ENCODE assay signal across 39 cellular contexts in genomic region chr2:167719410-167719809, GRCh38.
"Had no signal": no experiment of that assay in that cellular context is flagged by ENCODE, and none has a peak within 500 bp of the region (broad histone marks: within the 10 kb centered on the region; RNA-seq: fewer than 3 reads in every experiment).

No MANE protein-coding gene starts in this region.

- H3K4me1 ChIP-seq: adrenal gland, ascending aorta, body of pancreas, breast epithelium had no signal

- H3K9me3 ChIP-seq: adrenal gland, ascending aorta, body of pancreas, breast epithelium had no signal

- H3K36me3 Mint-ChIP-seq: activated naive CD4-positive, alpha-beta T cell treated with anti-CD3 and anti-CD28 coated beads, Interleukin-2, amount 10 ng/mL, durations not matched to agents 7 days and 5 days; activated naive CD4-positive, alpha-beta T cell treated with anti-CD3 and anti-CD28 coated beads, Interleukin-2, amount 50 U/mL, for 24 hours; activated naive CD4-positive, alpha-beta T cell treated with anti-CD3 and anti-CD28 coated beads, Interleukin-2, amount 50 U/mL, for 72 hours; activated naive CD8-positive, alpha-beta T cell; activated naive CD8-positive, alpha-beta T cell treated with anti-CD3 and anti-CD28 coated beads for 36 hours; activated naive CD8-positive, alpha-beta T cell treated with anti-CD3 and anti-CD28 coated beads, Interleukin-2, amount 10 ng/mL, durations not matched to agents 7 days and 5 days had no signal

- H3K36me3 ChIP-seq: adrenal gland, ascending aorta, brain microvascular endothelial cell, breast epithelium had no signal

- H3K9me3 Mint-ChIP-seq: activated naive CD4-positive, alpha-beta T cell treated with anti-CD3 and anti-CD28 coated beads for 36 hours; activated naive CD4-positive, alpha-beta T cell treated with anti-CD3 and anti-CD28 coated beads, Interleukin-2, amount 10 ng/mL, durations not matched to agents 7 days and 5 days; activated naive CD8-positive, alpha-beta T cell treated with anti-CD3 and anti-CD28 coated beads for 36 hours; activated naive CD8-positive, alpha-beta T cell treated with anti-CD3 and anti-CD28 coated beads, Interleukin-2, amount 10 ng/mL, durations not matched to agents 7 days and 5 days; activated naive CD8-positive, alpha-beta T cell treated with anti-CD3 and anti-CD28 coated beads, Interleukin-2, amount 50 U/mL, for 24 hours; activated T-cell treated with anti-CD3 and anti-CD28 coated beads, Interleukin-2, amount 50 U/mL, for 24 hours; activated T-cell treated with anti-CD3 and anti-CD28 coated beads, Interleukin-2, amount 50 U/mL, for 4 hours; activated T-helper 1 cell treated with anti-CD3 and anti-CD28 coated beads, Interleukin-12 subunit alpha, Interleukin-12 subunit beta, Interleukin-2, Interleukin-4 antibody, amounts not matched to agents 30 ng/mL and 10 ng/mL and 1 ng/mL, durations not matched to agents 14 hours and 24 hours and 36 hours; activated T-helper 17 cell treated with anti-CD3 and anti-CD28 coated beads, Interleukin-2, amount 50 U/mL, for 72 hours; activated T-helper 2 cell treated with anti-CD3 and anti-CD28 coated beads, Interferon-gamma antibody, Interleukin-2, Interleukin-4, amounts not matched to agents 10 μg/mL and 5 μg/mL and 100 μg/mL, durations not matched to agents 14 hours and 24 hours and 36 hours; central memory CD8-positive, alpha-beta T cell had no signal

- H3K4me1 Mint-ChIP-seq: activated naive CD4-positive, alpha-beta T cell treated with anti-CD3 and anti-CD28 coated beads, Interleukin-2, amount 10 ng/mL, durations not matched to agents 7 days and 5 days; activated naive CD4-positive, alpha-beta T cell treated with anti-CD3 and anti-CD28 coated beads, Interleukin-2, amount 50 U/mL, for 24 hours; activated naive CD8-positive, alpha-beta T cell treated with anti-CD3 and anti-CD28 coated beads for 36 hours; activated naive CD8-positive, alpha-beta T cell treated with anti-CD3 and anti-CD28 coated beads, Interleukin-2, amount 10 ng/mL, durations not matched to agents 7 days and 5 days; activated naive CD8-positive, alpha-beta T cell treated with anti-CD3 and anti-CD28 coated beads, Interleukin-2, amount 50 U/mL, for 24 hours; activated T-helper 17 cell treated with anti-CD3 and anti-CD28 coated beads, Interleukin-2, amount 50 U/mL, for 72 hours; central memory CD8-positive, alpha-beta T cell had no signal

- H3K4me3 ChIP-seq: adrenal gland, ascending aorta, body of pancreas, breast epithelium, cardiac muscle cell had no signal

- H3K27me3 ChIP-seq: adrenal gland, ascending aorta, body of pancreas, brain microvascular endothelial cell, breast epithelium, cardiac muscle cell had no signal

- DNase-seq: activated effector memory CD4-positive, alpha-beta T cell treated with anti-CD3 and anti-CD28 coated beads, Interleukin-2, amount 50 U/mL, for 16 hours; activated effector memory CD4-positive, alpha-beta T cell treated with Interleukin-2 at 50 U/mL for 16 hours; activated gamma-delta T cell; activated gamma-delta T cell treated with Interleukin-2 at 50 U/mL for 16 hours; activated naive CD4-positive, alpha-beta T cell; activated naive CD4-positive, alpha-beta T cell treated with anti-CD3 and anti-CD28 coated beads for 36 hours; activated naive CD4-positive, alpha-beta T cell treated with anti-CD3 and anti-CD28 coated beads, Interleukin-2, amount 10 ng/mL, durations not matched to agents 7 days and 5 days; activated naive CD4-positive, alpha-beta T cell treated with anti-CD3 and anti-CD28 coated beads, Interleukin-2, amount 50 U/mL, for 16 hours; activated naive CD4-positive, alpha-beta T cell treated with Interleukin-2 at 50 U/mL for 16 hours; activated naive CD8-positive, alpha-beta T cell treated with anti-CD3 and anti-CD28 coated beads for 36 hours; activated naive CD8-positive, alpha-beta T cell treated with anti-CD3 and anti-CD28 coated beads, Interleukin-2, amount 10 ng/mL, durations not matched to agents 7 days and 5 days; activated naive CD8-positive, alpha-beta T cell treated with anti-CD3 and anti-CD28 coated beads, Interleukin-2, amount 50 U/mL, for 24 hours; activated T-cell treated with anti-CD3 and anti-CD28 coated beads for 4 hours; activated T-cell treated with anti-CD3 and anti-CD28 coated beads, Interleukin-2, amount 50 U/mL, for 1 hour; activated T-cell treated with anti-CD3 and anti-CD28 coated beads, Interleukin-2, amount 50 U/mL, for 24 hours; activated T-cell treated with anti-CD3 and anti-CD28 coated beads, Interleukin-2, amount 50 U/mL, for 4 hours; activated T-cell treated with anti-CD3 and anti-CD28 coated beads, Interleukin-2, amount 50 U/mL, for 48 hours; activated T-cell treated with anti-CD3 and anti-CD28 coated beads, Interleukin-2, amount 50 U/mL, for 72 hours; adrenal gland; amniotic stem cell; amygdala; anterior cingulate cortex; aorta; body of pancreas; brain microvascular endothelial cell; caudate nucleus; central memory CD4-positive, alpha-beta T cell; cerebellar nuclear complex had no signal

- H3K27ac ChIP-seq: adrenal gland, ascending aorta, body of pancreas, brain microvascular endothelial cell, breast epithelium, cardiac muscle cell had no signal

- H3K27ac Mint-ChIP-seq: activated naive CD4-positive, alpha-beta T cell treated with anti-CD3 and anti-CD28 coated beads for 36 hours; activated naive CD4-positive, alpha-beta T cell treated with anti-CD3 and anti-CD28 coated beads, Interleukin-2, amount 10 ng/mL, durations not matched to agents 7 days and 5 days; activated naive CD4-positive, alpha-beta T cell treated with anti-CD3 and anti-CD28 coated beads, Interleukin-2, amount 50 U/mL, for 24 hours; activated naive CD4-positive, alpha-beta T cell treated with anti-CD3 and anti-CD28 coated beads, Interleukin-2, amount 50 U/mL, for 72 hours; activated naive CD8-positive, alpha-beta T cell; activated naive CD8-positive, alpha-beta T cell treated with anti-CD3 and anti-CD28 coated beads for 36 hours; activated naive CD8-positive, alpha-beta T cell treated with anti-CD3 and anti-CD28 coated beads, Interleukin-2, amount 10 ng/mL, durations not matched to agents 7 days and 5 days; activated naive CD8-positive, alpha-beta T cell treated with anti-CD3 and anti-CD28 coated beads, Interleukin-2, amount 50 U/mL, for 24 hours; activated T-cell treated with anti-CD3 and anti-CD28 coated beads, Interleukin-2, amount 50 U/mL, for 24 hours; activated T-cell treated with anti-CD3 and anti-CD28 coated beads, Interleukin-2, amount 50 U/mL, for 72 hours; activated T-helper 1 cell treated with anti-CD3 and anti-CD28 coated beads, Interleukin-12 subunit alpha, Interleukin-12 subunit beta, Interleukin-2, Interleukin-4 antibody, amounts not matched to agents 30 ng/mL and 10 ng/mL and 1 ng/mL, durations not matched to agents 14 hours and 24 hours and 36 hours; activated T-helper 17 cell treated with anti-CD3 and anti-CD28 coated beads, Interleukin-2, amount 50 U/mL, for 72 hours; activated T-helper 2 cell treated with anti-CD3 and anti-CD28 coated beads, Interferon-gamma antibody, Interleukin-2, Interleukin-4, amounts not matched to agents 10 μg/mL and 5 μg/mL and 100 μg/mL, durations not matched to agents 14 hours and 24 hours and 36 hours; brain had no signal

- ATAC-seq: activated naive CD4-positive, alpha-beta T cell treated with anti-CD3 and anti-CD28 coated beads, Interleukin-2, amount 50 U/mL, for 72 hours; activated naive CD8-positive, alpha-beta T cell treated with anti-CD3 and anti-CD28 coated beads, Interleukin-2, amount 50 U/mL, for 24 hours; activated T-cell treated with anti-CD3 and anti-CD28 coated beads, Interleukin-2, amount 50 U/mL, for 4 hours; activated T-cell treated with anti-CD3 and anti-CD28 coated beads, Interleukin-2, amount 50 U/mL, for 72 hours; activated T-helper 17 cell treated with anti-CD3 and anti-CD28 coated beads, Interleukin-2, amount 50 U/mL, for 72 hours; body of pancreas had no signal

- H3K27me3 Mint-ChIP-seq: activated naive CD4-positive, alpha-beta T cell treated with anti-CD3 and anti-CD28 coated beads, Interleukin-2, amount 10 ng/mL, durations not matched to agents 7 days and 5 days; activated naive CD8-positive, alpha-beta T cell; activated naive CD8-positive, alpha-beta T cell treated with anti-CD3 and anti-CD28 coated beads, Interleukin-2, amount 10 ng/mL, durations not matched to agents 7 days and 5 days; activated naive CD8-positive, alpha-beta T cell treated with anti-CD3 and anti-CD28 coated beads, Interleukin-2, amount 50 U/mL, for 24 hours; activated T-cell treated with anti-CD3 and anti-CD28 coated beads, Interleukin-2, amount 50 U/mL, for 24 hours; brain had no signal

- H3K4me3 Mint-ChIP-seq: activated naive CD4-positive, alpha-beta T cell treated with anti-CD3 and anti-CD28 coated beads for 36 hours; activated naive CD4-positive, alpha-beta T cell treated with anti-CD3 and anti-CD28 coated beads, Interleukin-2, amount 10 ng/mL, durations not matched to agents 7 days and 5 days; activated naive CD4-positive, alpha-beta T cell treated with anti-CD3 and anti-CD28 coated beads, Interleukin-2, amount 50 U/mL, for 24 hours; activated naive CD8-positive, alpha-beta T cell; activated naive CD8-positive, alpha-beta T cell treated with anti-CD3 and anti-CD28 coated beads for 36 hours; activated naive CD8-positive, alpha-beta T cell treated with anti-CD3 and anti-CD28 coated beads, Interleukin-2, amount 10 ng/mL, durations not matched to agents 7 days and 5 days; activated naive CD8-positive, alpha-beta T cell treated with anti-CD3 and anti-CD28 coated beads, Interleukin-2, amount 50 U/mL, for 24 hours; activated T-cell treated with anti-CD3 and anti-CD28 coated beads, Interleukin-2, amount 50 U/mL, for 24 hours; activated T-cell treated with anti-CD3 and anti-CD28 coated beads, Interleukin-2, amount 50 U/mL, for 4 hours; activated T-cell treated with anti-CD3 and anti-CD28 coated beads, Interleukin-2, amount 50 U/mL, for 72 hours; activated T-helper 1 cell treated with anti-CD3 and anti-CD28 coated beads, Interleukin-12 subunit alpha, Interleukin-12 subunit beta, Interleukin-2, Interleukin-4 antibody, amounts not matched to agents 30 ng/mL and 10 ng/mL and 1 ng/mL, durations not matched to agents 14 hours and 24 hours and 36 hours; activated T-helper 17 cell treated with anti-CD3 and anti-CD28 coated beads, Interleukin-2, amount 50 U/mL, for 72 hours; brain; central memory CD8-positive, alpha-beta T cell had no signal
